Comparison of ENCODE assay signal across 7 cellular contexts in genomic region chr2:134766583-134766982, GRCh38. TPM values are rescaled to one million over a fixed set of nuclear protein-coding genes. Genes with fewer than 3 reads are reported as not detected.
"Had no signal": no experiment of that assay in that cellular context is flagged by ENCODE, and none has a peak within 500 bp of the region (broad histone marks: within the 10 kb centered on the region; RNA-seq: fewer than 3 reads in every experiment).

No MANE protein-coding gene starts in this region.

- H3K4me3 ChIP-seq: K562 had no signal

- ATAC-seq: K562 had no signal

- H3K36me3 Mint-ChIP-seq: IgD-negative memory B cell had no signal

- H3K27ac ChIP-seq: HL-60 had no signal

- H3K27ac Mint-ChIP-seq: IgD-negative memory B cell had no signal

- DNase-seq: IMR-90, KBM-7 had no signal

- H3K4me3 Mint-ChIP-seq: IgD-negative memory B cell had no signal

- FAIRE-seq: HTR-8/SVneo, K562 had no signal

RNA-seq across cellular contexts. Expression of gene TMEM163, which starts 47.8 kb away (rescaled TPM):
- total RNA-seq: HT-29, IMR-90 had no signal
- polyA plus RNA-seq: IMR-90 had no signal
